ENCODE assay signal across 18 cellular contexts in the genomic region with DNA sequence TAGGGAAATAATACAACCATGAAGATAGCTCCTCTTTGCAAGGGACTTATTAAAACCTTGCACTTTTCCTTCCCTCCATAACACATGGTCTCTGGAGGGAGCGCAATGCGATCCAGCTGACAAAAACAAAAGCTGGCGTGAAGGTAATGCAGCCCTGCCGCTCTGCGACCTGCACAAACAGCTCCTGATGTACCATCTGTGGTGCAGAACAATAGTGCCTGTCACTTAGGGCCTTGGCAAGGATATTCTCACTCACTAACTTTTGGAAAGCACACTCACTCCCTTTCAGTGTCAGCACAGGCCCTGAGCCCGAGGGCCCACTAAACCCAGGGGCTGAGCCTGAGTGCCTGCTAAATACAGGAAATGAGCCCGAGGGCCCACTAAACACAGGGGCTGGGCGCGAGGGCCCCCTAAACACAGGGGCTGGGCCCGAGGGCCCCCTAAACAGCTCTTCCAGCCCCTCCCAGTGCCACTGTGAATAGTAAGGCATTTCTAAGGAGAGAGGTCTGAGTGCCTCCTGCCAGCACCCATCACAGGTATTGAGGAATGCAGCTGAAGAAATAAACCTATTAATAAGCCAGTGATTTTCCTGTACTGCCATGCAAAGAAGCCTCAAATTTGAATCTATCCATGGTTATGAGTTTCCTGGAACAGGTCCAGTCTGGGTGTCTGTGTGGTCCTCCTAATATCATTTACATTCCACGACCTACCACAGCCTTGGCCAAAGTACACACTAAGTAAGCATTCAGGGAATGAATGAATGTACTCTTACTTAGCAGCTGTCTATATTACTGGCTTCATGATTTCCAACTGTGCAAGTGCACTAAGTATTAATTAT. TPM values are rescaled to one million over a fixed set of nuclear protein-coding genes. Genes with fewer than 3 reads are reported as not detected.
DNase-seq lines count a peak whose midpoint lies in the region; ATAC-seq and TF ChIP-seq lines count a peak whose summit lies in the region.
"Had no signal": no experiment of that assay in that cellular context is flagged by ENCODE, and none has a peak within 500 bp of the region (broad histone marks: within the 10 kb centered on the region; RNA-seq: fewer than 3 reads in every experiment).

No MANE protein-coding gene starts in this region.

- TF ChIP-seq EP300 in esophagus muscularis mucosa (IDR thresholded peaks at IDR 0.05): no peak

- no peaks in the 10 kb centered on the region for H3K79me2 ChIP-seq in GM23248 (ENCODE audit: insufficient read depth)

- intact Hi-C loops in esophagus muscularis mucosa (cut with DNase I): no loop called here
- intact Hi-C loops in ascending aorta (cut with DNase I): no loop called here

- TF ChIP-seq CTCF in esophagus muscularis mucosa (IDR thresholded peaks at IDR 0.05): no peak
- TF ChIP-seq CTCF in ascending aorta (IDR thresholded peaks at IDR 0.05): no peak

- TF ChIP-seq POLR2A in esophagus muscularis mucosa (IDR thresholded peaks at IDR 0.05; ENCODE audit: low read depth): no peak

- H3K27ac ChIP-seq in GM23248 (no peak overlapping the region), esophagus muscularis mucosa (replicated peaks in 1 of 4) (no peak overlapping the region), skin epidermis (peak overlapping the region in 14 of 21 experiments; percentile 6 to 78 (median 60)), ascending aorta (no peak overlapping the region)
- H3K27ac ChIP-seq: BLaER1, parathyroid adenoma, Peyer's patch had no signal

- H4K20me1 ChIP-seq in GM23248 (ENCODE audit: insufficient read depth): no peaks in the 10 kb centered on the region

- in situ Hi-C loops in GM23248 (cut with MboI): no loop called here

- H3K9me2 ChIP-seq in GM23248 (ENCODE audit: insufficient read depth): no peaks in the 10 kb centered on the region

- no peak overlapping the region for H3K4me2 ChIP-seq in GM23248 (ENCODE audit: unreplicated experiment)
- H3K4me2 ChIP-seq: BLaER1 had no signal

- DNase-seq in GM23248 (peak; percentile 3), NCI-H748 treated with DMSO at 0.1 percent for 48 hours (lab: John Stamatoyannopoulos, UW) (peak; percentile 23), esophagus muscularis mucosa (ENCODE audit: extremely low spot score) (peak; percentile 57), ascending aorta (ENCODE audit: low spot score in 2 of 2) (no peak), DMS79 (lab: John Stamatoyannopoulos, UW) (no peak), H7 (no peak)
- DNase-seq: activated CD4-positive, alpha-beta T cell treated with anti-CD3 and anti-CD28 coated beads for 4 hours; activated T-cell treated with anti-CD3 and anti-CD28 coated beads, Interleukin-2, amount 50 U/mL, for 48 hours; effector CD4-positive, alpha-beta T cell; NCI-H526 treated with DMSO at 0.1 percent for 48 hours; Peyer's patch; T-helper 17 cell had no signal

- ATAC-seq in GM18868 (IDR thresholded peaks at IDR 0.05; ENCODE audit: unreplicated experiment): no peak

- H3K9ac ChIP-seq in GM23248: no peak overlapping the region
- H3K9ac ChIP-seq: BLaER1, parathyroid adenoma had no signal

- H3K9me3 ChIP-seq in GM23248 (ENCODE audit: low read depth) (no peaks in the 10 kb centered on the region), esophagus muscularis mucosa (no peaks in the 10 kb centered on the region), ascending aorta (no peaks in the 10 kb centered on the region)
- H3K9me3 ChIP-seq: BLaER1, Peyer's patch had no signal

- no peaks in the 10 kb centered on the region for H3F3A ChIP-seq in GM23248 (ENCODE audit: insufficient read depth)

- no peak overlapping the region for H2AFZ ChIP-seq in GM23248
- H2AFZ ChIP-seq: parathyroid adenoma had no signal

- no peaks in the 10 kb centered on the region for H3K27me3 ChIP-seq in GM23248 (replicated peaks; ENCODE audit: insufficient read depth)
- H3K27me3 ChIP-seq in esophagus muscularis mucosa: no peaks in the 10 kb centered on the region
- H3K27me3 ChIP-seq in ascending aorta: no peaks in the 10 kb centered on the region
- H3K27me3 ChIP-seq in H7 (ENCODE audit: control insufficient read depth, insufficient read depth, low read length): no peaks in the 10 kb centered on the region
- H3K27me3 ChIP-seq: BLaER1, Peyer's patch had no signal

- no peak overlapping the region for H3K4me3 ChIP-seq in GM23248
- H3K4me3 ChIP-seq in esophagus muscularis mucosa: no peak overlapping the region
- no peak overlapping the region for H3K4me3 ChIP-seq in skin epidermis
- no peak overlapping the region for H3K4me3 ChIP-seq in ascending aorta
- H3K4me3 ChIP-seq in H7 (ENCODE audit: insufficient read depth, low read depth, low read length): no peak overlapping the region
- H3K4me3 ChIP-seq: BLaER1, Peyer's patch had no signal

- H3K36me3 ChIP-seq in GM23248 (ENCODE audit: low read depth) (no peaks in the 10 kb centered on the region), esophagus muscularis mucosa (no peaks in the 10 kb centered on the region), ascending aorta (no peaks in the 10 kb centered on the region), H7 (replicated peaks; ENCODE audit: control insufficient read depth, insufficient read depth, low read length) (no peaks in the 10 kb centered on the region)
- H3K36me3 ChIP-seq: BLaER1, Peyer's patch had no signal

- 21 to 27% methylated on average over 11 of the region's 11 CpGs for WGBS in GM23248 (ENCODE audit: low coverage in 1 of 2, low lambda C conversion rate in 2 of 2, missing lambda C conversion rate in 2 of 2), 2 experiments
- WGBS in esophagus muscularis mucosa: 79% methylated on average over 11 of the region's 11 CpGs

- H3K4me1 ChIP-seq in GM23248 (ENCODE audit: insufficient read depth) (no peaks in the 10 kb centered on the region), esophagus muscularis mucosa (peaks cover 0 to 8% (median 0%) of the 10 kb centered on the region in 4 donors), ascending aorta (no peaks in the 10 kb centered on the region)
- H3K4me1 ChIP-seq: parathyroid adenoma, Peyer's patch had no signal

RNA-seq across cellular contexts. Expression of gene L3MBTL4, which starts 9.3 kb away (rescaled TPM):
- not detected in 2 replicates for total RNA-seq in GM23248 (2014; rRNA removed; shearing (Covaris generic))
- polyA plus RNA-seq in GM23248 (2016; fragmentation: Nextera tagmentation; extraction: Ambion mirVana): not detected in 2 replicates
- total RNA-seq in esophagus muscularis mucosa (1 to 10 TPM; 1.0 to 2.9 (median 1.6) TPM), ascending aorta (not detected)
- 0.48 and 0.59 TPM in 2 replicates for total RNA-seq in H7 (2014; rRNA removed; shearing (Covaris generic))
- total RNA-seq: fibroblast of villous mesenchyme, G401 had no signal

Comparison
In these comparisons a context has a peak if more than half of its experiments do, and no peak if none do; other contexts are left out.
1. DNase-seq: peak in GM23248 (single experiment), NCI-H748 treated with DMSO at 0.1 percent for 48 hours (single experiment) and esophagus muscularis mucosa (single experiment); none in ascending aorta (0 of 2), DMS79 (single experiment) and H7 (single experiment).
2. H3K27ac ChIP-seq: peak in skin epidermis (14 of 21); none in GM23248 (single experiment), esophagus muscularis mucosa (0 of 4) and ascending aorta (0 of 2).